Comparison of ENCODE assay signal across 8 cellular contexts in genomic region chr20:833121-833449, GRCh38. TPM values are rescaled to one million over a fixed set of nuclear protein-coding genes. Genes with fewer than 3 reads are reported as not detected.
DNase-seq lines count a peak whose midpoint lies in the region; ATAC-seq and TF ChIP-seq lines count a peak whose summit lies in the region.

No MANE protein-coding gene starts in this region.

- no peaks in the 10 kb centered on the region for H3K27me3 ChIP-seq in PC-3 (ENCODE audit: low read length)
- no peaks in the 10 kb centered on the region for H3K27me3 ChIP-seq in esophagus muscularis mucosa
- no peaks in the 10 kb centered on the region for H3K27me3 ChIP-seq in skeletal muscle tissue (ENCODE audit: control insufficient read depth in 3 of 3, insufficient read depth in 3 of 3, low read length in 3 of 3)

- H3K27ac ChIP-seq in PC-3 (ENCODE audit: low read length) (peak overlapping the region; percentile 78), esophagus muscularis mucosa (replicated peaks in 1 of 4) (peak overlapping the region; percentile 67 to 79 (median 74)), skeletal muscle tissue (ENCODE audit: low read depth, low read length) (no peak overlapping the region)

- TF ChIP-seq CTCF in PC-3 (conservative IDR thresholded peaks at IDR 0.05; ENCODE audit: low read depth, low read length) (no peak), esophagus muscularis mucosa (IDR thresholded peaks at IDR 0.05) (no peak), GM10248 (IDR thresholded peaks at IDR 0.05; ENCODE audit: control extremely low read depth, extremely low read depth, low read depth, missing control alignments) (no peak)

- H3K36me3 ChIP-seq in PC-3 (ENCODE audit: low read depth, low read length) = no peaks in the 10 kb centered on the region
- no peaks in the 10 kb centered on the region for H3K36me3 ChIP-seq in esophagus muscularis mucosa
- no peaks in the 10 kb centered on the region for H3K36me3 ChIP-seq in skeletal muscle tissue (ENCODE audit: control insufficient read depth in 3 of 3, insufficient read depth in 3 of 3, low read length in 3 of 3)

- peaks cover 29% of the 10 kb centered on the region for H3K4me1 ChIP-seq in PC-3 (ENCODE audit: insufficient read depth, low read length)
- H3K4me1 ChIP-seq in esophagus muscularis mucosa = peaks cover 17 to 29% (median 26%) of the 10 kb centered on the region in 4 donors
- peaks cover 19 to 43% (median 31%) of the 10 kb centered on the region in 3 donors for H3K4me1 ChIP-seq in skeletal muscle tissue (ENCODE audit: control insufficient read depth in 3 of 3, insufficient read depth in 3 of 3, low read length in 3 of 3)

- CTCF ChIA-PET in PC-3 (lab: Charles Lee) = interaction anchor here (1.1 to 2.5 kb wide), 2 partner anchors 15 to 17 kb away, joined by 4 to 26 read pairs; no protein-coding TSS in a partner anchor
- CTCF ChIA-PET in GM10248 (lab: Yijun Ruan, JAX) = interaction anchor here (0.9 to 4.4 kb wide), 11 partner anchors 9 to 380 kb away, joined by 3 to 29 read pairs (median 8); partner anchors contain the start of gene CSNK2A1

- peak overlapping the region; percentile 93 for H2AFZ ChIP-seq in PC-3 (ENCODE audit: low read length)

- peak overlapping the region; percentile 99 for H3K4me2 ChIP-seq in PC-3 (ENCODE audit: low read length)

- WGBS in esophagus muscularis mucosa = 4% methylated on average over 4 of the region's 4 CpGs

- H3K9me3 ChIP-seq in PC-3 (ENCODE audit: low read length) (no peaks in the 10 kb centered on the region), esophagus muscularis mucosa (peaks cover 0 to 6% (median 3%) of the 10 kb centered on the region in 4 donors), skeletal muscle tissue (ENCODE audit: control insufficient read depth in 3 of 3, low read length in 3 of 3) (peaks cover 0 to 2% (median 0%) of the 10 kb centered on the region in 3 donors)

- H4K20me1 ChIP-seq in PC-3 (ENCODE audit: low read length) = no peaks in the 10 kb centered on the region

- no peaks in the 10 kb centered on the region for H3K9me2 ChIP-seq in PC-3 (replicated peaks; ENCODE audit: low read length)

- peaks cover 6% of the 10 kb centered on the region for H3F3A ChIP-seq in PC-3 (ENCODE audit: low read length, unreplicated experiment)

- peak; percentile 69 for DNase-seq in PC-3
- DNase-seq in esophagus muscularis mucosa (ENCODE audit: extremely low spot score) = no peak
- no peak for DNase-seq in GM10248 (ENCODE audit: extremely low spot score)
- no peak for DNase-seq in GOT3 (lab: John Stamatoyannopoulos, UW)
- no peak for DNase-seq in stimulated activated naive CD4-positive, alpha-beta T cell treated with Interleukin-2 at 50 U/mL for 16 hours (lab: John Stamatoyannopoulos, UW)

- POLR2A ChIA-PET in PC-3 (lab: Charles Lee; ENCODE audit: unreplicated experiment) = no interaction called here
- POLR2A ChIA-PET in GM10248 (lab: Yijun Ruan, JAX) = interaction anchor here (0.9 kb wide), 1 partner anchor 11 kb away, joined by 3 read pairs; no protein-coding TSS in a partner anchor

- TF ChIP-seq POLR2A in esophagus muscularis mucosa (IDR thresholded peaks at IDR 0.05; ENCODE audit: low read depth) = no peak

- no peak for TF ChIP-seq EP300 in esophagus muscularis mucosa (IDR thresholded peaks at IDR 0.05)

- intact Hi-C loops in PC-3 (cut with micrococcal nuclease) (loop anchor here (1.0 kb wide), 1 partner anchor 23 kb away; no protein-coding TSS in a partner anchor), esophagus muscularis mucosa (cut with DNase I) (loop anchor here (5.0 kb wide), 1 partner anchor 181 kb away; the partner anchor contains the start of gene SRXN1)

- peak; percentile 9 for ATAC-seq in GM19438 (IDR thresholded peaks at IDR 0.05; ENCODE audit: low read depth, unreplicated experiment)
- peak; percentile 41 for ATAC-seq in PC-3
- no peak for ATAC-seq in HG02840 (IDR thresholded peaks at IDR 0.05; ENCODE audit: low FRiP score, unreplicated experiment)

- H3K79me2 ChIP-seq in PC-3 (ENCODE audit: low read length) = peaks cover 40% of the 10 kb centered on the region

- H3K9ac ChIP-seq in PC-3 (ENCODE audit: low read length) (peak overlapping the region; percentile 79), skeletal muscle tissue (ENCODE audit: low read depth in 1 of 3, low read length in 3 of 3) (peak overlapping the region in 2 of 3 donors; percentile 57 to 94)

- BruUV-seq in PC-3 (replicated peaks; lab: Mats Ljungman, UMichigan) = no TSS peak

- H3K4me3 ChIP-seq in PC-3 (ENCODE audit: low read length) (peak overlapping the region; percentile 87), esophagus muscularis mucosa (peak overlapping the region; percentile 73 to 94 (median 84)), skeletal muscle tissue (ENCODE audit: low read length in 3 of 3) (peak overlapping the region; percentile 76 to 83 (median 78))

RNA-seq across cellular contexts. Expression of gene FAM110A, which starts 0.4 kb away (rescaled TPM):
- total RNA-seq in PC-3 (2014; rRNA removed) = 23.0 and 28.4 TPM in 2 replicates
- total RNA-seq in esophagus muscularis mucosa = 1 to 10 TPM; 2.0 to 4.4 (median 3.2) TPM
- total RNA-seq in skeletal muscle tissue = 7.3 TPM
